23 cellular contexts compared by ENCODE assay signal in the genomic region with DNA sequence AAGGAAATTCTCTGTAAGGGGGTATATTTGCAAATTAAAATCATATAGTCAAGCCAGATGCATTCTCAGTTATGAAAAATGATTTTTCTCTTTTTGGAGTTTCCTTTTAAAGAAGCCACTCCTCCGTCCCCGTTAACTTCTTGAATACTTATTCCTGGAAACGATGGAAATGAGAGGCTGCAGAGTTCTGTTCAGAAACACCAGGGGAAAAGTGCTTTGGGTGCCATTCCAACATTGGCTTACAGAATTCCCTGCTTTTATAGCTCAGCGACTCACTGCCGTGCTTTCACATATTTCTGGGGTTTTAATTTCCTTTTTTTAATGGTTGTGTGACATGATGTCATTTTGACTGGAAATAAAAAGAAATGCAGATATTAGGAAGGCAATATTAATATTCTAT.
"Had no signal": no experiment of that assay in that cellular context is flagged by ENCODE, and none has a peak within 500 bp of the region (broad histone marks: within the 10 kb centered on the region; RNA-seq: fewer than 3 reads in every experiment).

No MANE protein-coding gene starts in this region.

- H3K27ac ChIP-seq: Peyer's patch, RWPE1 had no signal

- H3K27me3 Mint-ChIP-seq: activated B cell treated with CpG ODN at 0.5 μM for 24 hours; activated naive CD8-positive, alpha-beta T cell had no signal

- H3K4me3 ChIP-seq: K562, Peyer's patch had no signal

- H3K27ac Mint-ChIP-seq: activated B cell treated with CpG ODN at 0.5 μM for 24 hours; activated CD4-positive, alpha-beta T cell treated with anti-CD3 and anti-CD28 coated beads, Interleukin-2, amount 10 ng/mL, durations not matched to agents 24 days and 14 days; activated CD8-positive, alpha-beta memory T cell treated with anti-CD3 and anti-CD28 coated beads, Interleukin-2, amount 10 ng/mL, durations not matched to agents 7 days and 5 days; activated naive CD4-positive, alpha-beta T cell treated with anti-CD3 and anti-CD28 coated beads for 36 hours; activated naive CD8-positive, alpha-beta T cell; activated T-cell treated with anti-CD3 and anti-CD28 coated beads, Interleukin-2, amount 50 U/mL, for 24 hours; T-helper 17 cell had no signal

- H3K36me3 Mint-ChIP-seq: activated CD8-positive, alpha-beta memory T cell treated with anti-CD3 and anti-CD28 coated beads, Interleukin-2, amount 10 ng/mL, durations not matched to agents 7 days and 5 days; activated naive CD8-positive, alpha-beta T cell had no signal

- DNase-seq: activated B cell treated with CpG ODN at 0.5 μM for 24 hours; activated CD4-positive, alpha-beta T cell treated with anti-CD3 and anti-CD28 coated beads for 1 hour; activated CD4-positive, alpha-beta T cell treated with anti-CD3 and anti-CD28 coated beads, Interleukin-2, amount 10 ng/mL, durations not matched to agents 24 days and 14 days; activated CD4-positive, alpha-beta T cell treated with anti-CD3 and anti-CD28 coated beads, Interleukin-2, amount 50 U/mL, for 48 hours; activated CD8-positive, alpha-beta memory T cell treated with anti-CD3 and anti-CD28 coated beads, Interleukin-2, amount 10 ng/mL, durations not matched to agents 7 days and 5 days; activated gamma-delta T cell; activated naive CD4-positive, alpha-beta T cell treated with anti-CD3 and anti-CD28 coated beads for 36 hours; activated T-cell treated with anti-CD3 and anti-CD28 coated beads, Interleukin-2, amount 50 U/mL, for 24 hours; Karpas-422; MM.1S; NCI-H1105; NCI-H1436; NCI-H1694 treated with DMSO at 0.1 percent for 48 hours; NCI-H2029 treated with DMSO at 0.1 percent for 48 hours; NCI-H510A treated with DMSO at 0.1 percent for 48 hours; NCI-H69; Peyer's patch; SHP77 treated with DMSO at 0.1 percent for 48 hours; T-helper 17 cell; T-helper 9 cell had no signal

- H3K4me3 Mint-ChIP-seq: activated B cell treated with CpG ODN at 0.5 μM for 24 hours; activated CD4-positive, alpha-beta T cell treated with anti-CD3 and anti-CD28 coated beads, Interleukin-2, amount 10 ng/mL, durations not matched to agents 24 days and 14 days; activated CD8-positive, alpha-beta memory T cell treated with anti-CD3 and anti-CD28 coated beads, Interleukin-2, amount 10 ng/mL, durations not matched to agents 7 days and 5 days; activated naive CD4-positive, alpha-beta T cell treated with anti-CD3 and anti-CD28 coated beads for 36 hours; activated naive CD8-positive, alpha-beta T cell; activated T-cell treated with anti-CD3 and anti-CD28 coated beads, Interleukin-2, amount 50 U/mL, for 24 hours; T-helper 17 cell had no signal

- ATAC-seq: activated CD8-positive, alpha-beta memory T cell treated with anti-CD3 and anti-CD28 coated beads, Interleukin-2, amount 10 ng/mL, durations not matched to agents 7 days and 5 days; K562; T-helper 17 cell had no signal

- H3K36me3 ChIP-seq: Peyer's patch had no signal

- H3K9me3 ChIP-seq: Peyer's patch had no signal

- H3K9me3 Mint-ChIP-seq: activated B cell treated with CpG ODN at 0.5 μM for 24 hours; activated CD4-positive, alpha-beta T cell treated with anti-CD3 and anti-CD28 coated beads, Interleukin-2, amount 10 ng/mL, durations not matched to agents 24 days and 14 days; activated naive CD4-positive, alpha-beta T cell treated with anti-CD3 and anti-CD28 coated beads for 36 hours; activated T-cell treated with anti-CD3 and anti-CD28 coated beads, Interleukin-2, amount 50 U/mL, for 24 hours had no signal

- H3K4me1 Mint-ChIP-seq: activated CD4-positive, alpha-beta T cell treated with anti-CD3 and anti-CD28 coated beads, Interleukin-2, amount 10 ng/mL, durations not matched to agents 24 days and 14 days; activated CD8-positive, alpha-beta memory T cell treated with anti-CD3 and anti-CD28 coated beads, Interleukin-2, amount 10 ng/mL, durations not matched to agents 7 days and 5 days; T-helper 17 cell had no signal

- H3K4me1 ChIP-seq: Peyer's patch had no signal

- H3K27me3 ChIP-seq: Peyer's patch had no signal
